In the genomic region with DNA sequence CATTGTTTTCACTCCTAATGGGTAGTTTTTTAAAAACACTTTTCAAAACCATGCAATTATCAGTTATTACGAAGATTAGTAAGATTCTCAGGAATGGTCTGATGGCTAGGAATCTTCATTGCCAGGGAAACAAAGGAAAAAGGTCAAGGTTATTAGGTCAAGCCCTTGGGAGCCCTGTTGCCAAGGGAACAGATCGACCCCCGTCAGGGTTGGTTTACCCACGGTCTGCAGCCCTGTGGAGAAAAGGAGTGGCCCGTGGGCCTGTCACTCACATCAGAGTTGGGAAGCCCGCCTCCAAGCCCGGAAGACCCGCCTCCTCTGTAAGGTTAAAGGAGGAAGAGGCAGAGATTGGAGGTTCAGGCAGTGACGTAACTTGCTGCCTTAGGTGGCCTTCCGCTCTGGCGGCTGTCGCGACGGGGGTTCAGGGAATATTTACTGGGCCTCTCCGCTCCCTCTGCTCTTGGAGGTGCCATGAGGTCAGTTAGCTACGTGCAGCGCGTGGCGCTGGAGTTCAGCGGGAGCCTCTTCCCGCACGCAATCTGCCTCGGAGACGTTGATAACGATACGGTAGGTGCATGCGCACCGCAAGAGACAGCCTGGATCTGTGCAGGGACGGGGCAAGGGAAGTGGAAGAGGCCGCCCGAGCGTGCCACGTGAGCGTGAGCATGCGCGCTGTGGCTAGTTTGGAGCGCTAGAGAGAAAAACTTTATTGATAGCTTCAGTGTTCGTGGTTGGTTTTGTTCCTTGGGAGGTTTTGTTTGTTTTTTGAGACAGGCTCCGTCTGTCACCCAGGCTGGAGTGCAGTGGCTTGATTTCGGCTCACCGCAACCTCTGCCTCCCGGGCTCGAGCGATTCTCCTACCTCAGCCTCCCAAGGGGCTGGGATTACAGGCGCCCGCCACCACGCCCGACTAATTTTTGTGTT, we compare ENCODE assay signal across 1 cellular context.
TF ChIP-seq lines count a peak whose summit lies in the region.

TSS of gene ITFG2 (plus strand) at position 379 of the 924 bp plus-strand sequence. CDS start at position 472, 93 bp downstream.

TF ChIP-seq in K562, 482 proteins besides CTCF, POLR2A, EP300 and RAD21 (continued from another document and continues in another):
- TF ChIP-seq E4F1 (CRISPR knock-in tag; IDR thresholded peaks at IDR 0.05; ENCODE audit: borderline replicate concordance) = no peak
- TF ChIP-seq DMBX1 (CRISPR knock-in tag; IDR thresholded peaks at IDR 0.05; ENCODE audit: borderline replicate concordance) = no peak
- TF ChIP-seq, protein P1, sequence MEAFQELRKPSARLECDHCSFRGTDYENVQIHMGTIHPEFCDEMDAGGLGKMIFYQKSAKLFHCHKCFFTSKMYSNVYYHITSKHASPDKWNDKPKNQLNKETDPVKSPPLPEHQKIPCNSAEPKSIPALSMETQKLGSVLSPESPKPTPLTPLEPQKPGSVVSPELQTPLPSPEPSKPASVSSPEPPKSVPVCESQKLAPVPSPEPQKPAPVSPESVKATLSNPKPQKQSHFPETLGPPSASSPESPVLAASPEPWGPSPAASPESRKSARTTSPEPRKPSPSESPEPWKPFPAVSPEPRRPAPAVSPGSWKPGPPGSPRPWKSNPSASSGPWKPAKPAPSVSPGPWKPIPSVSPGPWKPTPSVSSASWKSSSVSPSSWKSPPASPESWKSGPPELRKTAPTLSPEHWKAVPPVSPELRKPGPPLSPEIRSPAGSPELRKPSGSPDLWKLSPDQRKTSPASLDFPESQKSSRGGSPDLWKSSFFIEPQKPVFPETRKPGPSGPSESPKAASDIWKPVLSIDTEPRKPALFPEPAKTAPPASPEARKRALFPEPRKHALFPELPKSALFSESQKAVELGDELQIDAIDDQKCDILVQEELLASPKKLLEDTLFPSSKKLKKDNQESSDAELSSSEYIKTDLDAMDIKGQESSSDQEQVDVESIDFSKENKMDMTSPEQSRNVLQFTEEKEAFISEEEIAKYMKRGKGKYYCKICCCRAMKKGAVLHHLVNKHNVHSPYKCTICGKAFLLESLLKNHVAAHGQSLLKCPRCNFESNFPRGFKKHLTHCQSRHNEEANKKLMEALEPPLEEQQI (IDR thresholded peaks at IDR 0.05) = no peak
- peak; percentile 63 for TF ChIP-seq CREB1 (IDR thresholded peaks at IDR 0.05)
- TF ChIP-seq CREB1 (CRISPR knock-in tag; IDR thresholded peaks at IDR 0.05) = peak; percentile 81
- no peak for TF ChIP-seq ZNF224 (CRISPR knock-in tag; IDR thresholded peaks at IDR 0.05)
- peak; percentile 49 for TF ChIP-seq VEZF1 (CRISPR knock-in tag; IDR thresholded peaks at IDR 0.05)
- TF ChIP-seq BACH1 (tag; IDR thresholded peaks at IDR 0.05) = no peak
- peak; percentile 68 for TF ChIP-seq RNF2 (IDR thresholded peaks at IDR 0.05)
- no peak for TF ChIP-seq ZC3H11A (IDR thresholded peaks at IDR 0.05; ENCODE audit: low read depth, low read length)
- TF ChIP-seq, protein P2, sequence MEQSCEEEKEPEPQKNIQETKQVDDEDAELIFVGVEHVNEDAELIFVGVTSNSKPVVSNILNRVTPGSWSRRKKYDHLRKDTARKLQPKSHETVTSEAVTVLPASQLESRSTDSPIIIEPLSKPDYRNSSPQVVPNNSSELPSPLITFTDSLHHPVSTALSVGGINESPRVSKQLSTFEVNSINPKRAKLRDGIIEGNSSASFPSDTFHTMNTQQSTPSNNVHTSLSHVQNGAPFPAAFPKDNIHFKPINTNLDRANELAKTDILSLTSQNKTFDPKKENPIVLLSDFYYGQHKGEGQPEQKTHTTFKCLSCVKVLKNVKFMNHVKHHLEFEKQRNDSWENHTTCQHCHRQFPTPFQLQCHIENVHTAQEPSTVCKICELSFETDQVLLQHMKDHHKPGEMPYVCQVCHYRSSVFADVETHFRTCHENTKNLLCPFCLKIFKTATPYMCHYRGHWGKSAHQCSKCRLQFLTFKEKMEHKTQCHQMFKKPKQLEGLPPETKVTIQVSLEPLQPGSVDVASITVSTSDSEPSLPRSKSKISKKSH (CRISPR knock-in tag; IDR thresholded peaks at IDR 0.05) = no peak
- TF ChIP-seq FUS (optimal IDR thresholded peaks at IDR 0.05; ENCODE audit: low read depth, low read length) = no peak
- TF ChIP-seq ZBTB7A (IDR thresholded peaks at IDR 0.05; ENCODE audit: borderline replicate concordance, control insufficient read depth, low read depth, low read length) = peak; percentile 62; the same call in 1 of the 2 replicates
- no peak for TF ChIP-seq ZNF324 (CRISPR knock-in tag; IDR thresholded peaks at IDR 0.05)
- TF ChIP-seq, protein P3, sequence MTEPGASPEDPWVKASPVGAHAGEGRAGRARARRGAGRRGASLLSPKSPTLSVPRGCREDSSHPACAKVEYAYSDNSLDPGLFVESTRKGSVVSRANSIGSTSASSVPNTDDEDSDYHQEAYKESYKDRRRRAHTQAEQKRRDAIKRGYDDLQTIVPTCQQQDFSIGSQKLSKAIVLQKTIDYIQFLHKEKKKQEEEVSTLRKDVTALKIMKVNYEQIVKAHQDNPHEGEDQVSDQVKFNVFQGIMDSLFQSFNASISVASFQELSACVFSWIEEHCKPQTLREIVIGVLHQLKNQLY (CRISPR knock-in tag; conservative IDR thresholded peaks at IDR 0.05) = no peak
- no peak for TF ChIP-seq LARP7 (IDR thresholded peaks at IDR 0.05)
- no peak for TF ChIP-seq SMARCA5 (IDR thresholded peaks at IDR 0.05)
- peak; percentile 76 for TF ChIP-seq FOXK2 (conservative IDR thresholded peaks at IDR 0.05 in 1 of 2, IDR thresholded peaks at IDR 0.05 in 1 of 2; ENCODE audit: low read depth in 2 of 2)
- no peak for TF ChIP-seq FOXO4 (CRISPR knock-in tag; IDR thresholded peaks at IDR 0.05)
- no peak for TF ChIP-seq ERF (CRISPR knock-in tag; IDR thresholded peaks at IDR 0.05)
- TF ChIP-seq RAD51 (IDR thresholded peaks at IDR 0.05; ENCODE audit: borderline replicate concordance, low read depth) = peak; percentile 66; the same call in 1 of the 2 replicates
- no peak for TF ChIP-seq CHD7 (IDR thresholded peaks at IDR 0.05; ENCODE audit: low read depth, low read length)
- TF ChIP-seq ZNF77 (CRISPR knock-in tag; IDR thresholded peaks at IDR 0.05) = no peak
- TF ChIP-seq MAZ (CRISPR knock-in tag; conservative IDR thresholded peaks at IDR 0.05 in 1 of 2, IDR thresholded peaks at IDR 0.05 in 1 of 2) = peak in 1 of 2 experiments; percentile 54; a peak in 2 of 4 replicates
- peak in 1 of 2 experiments; percentile 97; a peak in 2 of 4 replicates for TF ChIP-seq HDAC1 (IDR thresholded peaks at IDR 0.05)
